In the genomic region with DNA sequence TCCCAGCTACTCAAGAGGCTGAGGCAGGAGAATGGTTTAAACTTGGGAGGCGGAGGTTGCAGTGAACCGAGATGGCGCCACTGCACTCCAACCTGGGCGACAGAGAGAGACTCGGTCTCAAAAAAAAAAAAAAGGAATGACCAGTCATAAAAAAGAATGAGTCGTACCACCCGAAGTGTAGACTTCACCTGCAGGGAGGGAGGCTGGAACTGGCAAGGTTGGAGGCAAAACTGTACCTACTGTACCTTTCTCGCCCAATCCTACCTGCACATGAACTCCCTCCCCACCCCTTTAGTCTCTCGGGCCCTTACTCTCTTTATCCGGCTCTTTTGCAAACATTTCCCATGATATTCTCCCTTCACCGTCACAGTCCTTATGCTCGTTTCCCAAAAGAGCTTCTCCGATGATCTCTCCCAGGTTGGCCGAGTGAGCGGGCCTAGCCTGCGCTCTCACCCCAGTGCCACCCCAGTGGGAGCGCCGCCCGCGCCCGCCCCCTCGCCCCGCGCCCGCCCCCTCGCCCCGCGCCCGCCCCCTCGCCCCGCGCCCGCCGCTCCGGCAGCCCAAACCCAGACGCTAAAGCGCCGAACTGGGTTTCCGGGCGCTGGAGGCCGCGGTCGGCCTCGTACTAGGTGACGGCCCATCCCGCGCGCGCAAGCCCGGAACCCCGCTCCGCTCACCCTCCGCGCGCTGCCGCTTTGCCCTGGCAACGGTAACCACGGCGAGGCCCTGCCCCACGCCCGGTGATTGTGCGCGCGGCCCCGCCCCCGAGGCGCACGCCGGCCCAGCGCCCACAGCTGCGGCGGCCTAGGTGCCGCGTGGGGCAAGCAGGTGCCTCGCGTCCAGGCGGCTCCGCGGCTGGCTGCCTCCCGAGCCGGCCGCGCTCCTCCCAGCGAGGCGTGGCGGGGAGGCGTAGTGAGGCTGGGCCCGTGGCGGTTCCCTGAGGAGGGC, we compare ENCODE assay signal across 1 cellular context.
TF ChIP-seq lines count a peak whose summit lies in the region.

A gene (plus strand): TSS at position 772 of the 948 bp plus-strand sequence. CDS start 294 bp downstream, outside the sequence.

TF ChIP-seq in WTC11, 78 proteins besides CTCF, POLR2A, EP300 and RAD21 (continued from another document and continues in another):
- TF ChIP-seq ZNF138 (CRISPR knock-in tag; conservative IDR thresholded peaks at IDR 0.05) (no peak), GABPB1 (CRISPR knock-in tag; IDR thresholded peaks at IDR 0.05) (no peak), SP1 (CRISPR knock-in tag; conservative IDR thresholded peaks at IDR 0.05) (no peak), FOXP1 (CRISPR knock-in tag; IDR thresholded peaks at IDR 0.05; ENCODE audit: borderline replicate concordance) (peak; percentile 28; the same call in 1 of the 2 replicates), ATF1 (CRISPR knock-in tag; IDR thresholded peaks at IDR 0.05) (no peak), TEAD1 (CRISPR knock-in tag; IDR thresholded peaks at IDR 0.05) (no peak), NR3C1 (CRISPR knock-in tag; conservative IDR thresholded peaks at IDR 0.05; ENCODE audit: low read depth) (no peak), TCF7 (CRISPR knock-in tag; IDR thresholded peaks at IDR 0.05; ENCODE audit: low read depth) (no peak), GRHL2 (CRISPR knock-in tag; IDR thresholded peaks at IDR 0.05; ENCODE audit: insufficient replicate concordance, severe bottlenecking) (no peak), OVOL2 (CRISPR knock-in tag; IDR thresholded peaks at IDR 0.05; ENCODE audit: borderline replicate concordance) (no peak), ZNF416 (CRISPR knock-in tag; IDR thresholded peaks at IDR 0.05) (no peak), ZNF671 (CRISPR knock-in tag; IDR thresholded peaks at IDR 0.05) (no peak), ZNF263 (CRISPR knock-in tag; IDR thresholded peaks at IDR 0.05; ENCODE audit: low read depth) (no peak), ZNF219 (CRISPR knock-in tag; IDR thresholded peaks at IDR 0.05; ENCODE audit: borderline replicate concordance) (no peak), MYBL2 (CRISPR knock-in tag; IDR thresholded peaks at IDR 0.05) (no peak), FOXJ3 (CRISPR knock-in tag; IDR thresholded peaks at IDR 0.05; ENCODE audit: borderline replicate concordance) (no peak), ZNF121 (CRISPR knock-in tag; IDR thresholded peaks at IDR 0.05) (no peak), CREM (CRISPR knock-in tag; IDR thresholded peaks at IDR 0.05) (no peak), TP53 (CRISPR knock-in tag; IDR thresholded peaks at IDR 0.05) (no peak), RELA (CRISPR knock-in tag; IDR thresholded peaks at IDR 0.05; ENCODE audit: borderline replicate concordance) (no peak; the same call in 1 of the 2 replicates), MXD4 (CRISPR knock-in tag; IDR thresholded peaks at IDR 0.05; ENCODE audit: borderline replicate concordance) (no peak), RORB (CRISPR knock-in tag; IDR thresholded peaks at IDR 0.05) (no peak), CREB1 (CRISPR knock-in tag; IDR thresholded peaks at IDR 0.05) (no peak), GTF2I (CRISPR knock-in tag; conservative IDR thresholded peaks at IDR 0.05) (no peak), SOX15 (CRISPR knock-in tag; IDR thresholded peaks at IDR 0.05) (no peak), NR1H2 (CRISPR knock-in tag; IDR thresholded peaks at IDR 0.05) (no peak)
- TF ChIP-seq, protein P1, sequence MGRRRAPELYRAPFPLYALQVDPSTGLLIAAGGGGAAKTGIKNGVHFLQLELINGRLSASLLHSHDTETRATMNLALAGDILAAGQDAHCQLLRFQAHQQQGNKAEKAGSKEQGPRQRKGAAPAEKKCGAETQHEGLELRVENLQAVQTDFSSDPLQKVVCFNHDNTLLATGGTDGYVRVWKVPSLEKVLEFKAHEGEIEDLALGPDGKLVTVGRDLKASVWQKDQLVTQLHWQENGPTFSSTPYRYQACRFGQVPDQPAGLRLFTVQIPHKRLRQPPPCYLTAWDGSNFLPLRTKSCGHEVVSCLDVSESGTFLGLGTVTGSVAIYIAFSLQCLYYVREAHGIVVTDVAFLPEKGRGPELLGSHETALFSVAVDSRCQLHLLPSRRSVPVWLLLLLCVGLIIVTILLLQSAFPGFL (CRISPR knock-in tag; IDR thresholded peaks at IDR 0.05; ENCODE audit: borderline replicate concordance) = no peak
- TF ChIP-seq, protein P2, sequence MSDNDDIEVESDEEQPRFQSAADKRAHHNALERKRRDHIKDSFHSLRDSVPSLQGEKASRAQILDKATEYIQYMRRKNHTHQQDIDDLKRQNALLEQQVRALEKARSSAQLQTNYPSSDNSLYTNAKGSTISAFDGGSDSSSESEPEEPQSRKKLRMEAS (CRISPR knock-in tag; IDR thresholded peaks at IDR 0.05) = no peak
- TF ChIP-seq, protein P3, sequence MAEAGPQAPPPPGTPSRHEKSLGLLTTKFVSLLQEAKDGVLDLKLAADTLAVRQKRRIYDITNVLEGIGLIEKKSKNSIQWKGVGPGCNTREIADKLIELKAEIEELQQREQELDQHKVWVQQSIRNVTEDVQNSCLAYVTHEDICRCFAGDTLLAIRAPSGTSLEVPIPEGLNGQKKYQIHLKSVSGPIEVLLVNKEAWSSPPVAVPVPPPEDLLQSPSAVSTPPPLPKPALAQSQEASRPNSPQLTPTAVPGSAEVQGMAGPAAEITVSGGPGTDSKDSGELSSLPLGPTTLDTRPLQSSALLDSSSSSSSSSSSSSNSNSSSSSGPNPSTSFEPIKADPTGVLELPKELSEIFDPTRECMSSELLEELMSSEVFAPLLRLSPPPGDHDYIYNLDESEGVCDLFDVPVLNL (CRISPR knock-in tag; IDR thresholded peaks at IDR 0.05; ENCODE audit: borderline replicate concordance, low read depth) = no peak
- TF ChIP-seq, protein P4, sequence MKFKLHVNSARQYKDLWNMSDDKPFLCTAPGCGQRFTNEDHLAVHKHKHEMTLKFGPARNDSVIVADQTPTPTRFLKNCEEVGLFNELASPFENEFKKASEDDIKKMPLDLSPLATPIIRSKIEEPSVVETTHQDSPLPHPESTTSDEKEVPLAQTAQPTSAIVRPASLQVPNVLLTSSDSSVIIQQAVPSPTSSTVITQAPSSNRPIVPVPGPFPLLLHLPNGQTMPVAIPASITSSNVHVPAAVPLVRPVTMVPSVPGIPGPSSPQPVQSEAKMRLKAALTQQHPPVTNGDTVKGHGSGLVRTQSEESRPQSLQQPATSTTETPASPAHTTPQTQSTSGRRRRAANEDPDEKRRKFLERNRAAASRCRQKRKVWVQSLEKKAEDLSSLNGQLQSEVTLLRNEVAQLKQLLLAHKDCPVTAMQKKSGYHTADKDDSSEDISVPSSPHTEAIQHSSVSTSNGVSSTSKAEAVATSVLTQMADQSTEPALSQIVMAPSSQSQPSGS (CRISPR knock-in tag; IDR thresholded peaks at IDR 0.05; ENCODE audit: borderline replicate concordance, low read depth) = no peak
- TF ChIP-seq, protein P5, sequence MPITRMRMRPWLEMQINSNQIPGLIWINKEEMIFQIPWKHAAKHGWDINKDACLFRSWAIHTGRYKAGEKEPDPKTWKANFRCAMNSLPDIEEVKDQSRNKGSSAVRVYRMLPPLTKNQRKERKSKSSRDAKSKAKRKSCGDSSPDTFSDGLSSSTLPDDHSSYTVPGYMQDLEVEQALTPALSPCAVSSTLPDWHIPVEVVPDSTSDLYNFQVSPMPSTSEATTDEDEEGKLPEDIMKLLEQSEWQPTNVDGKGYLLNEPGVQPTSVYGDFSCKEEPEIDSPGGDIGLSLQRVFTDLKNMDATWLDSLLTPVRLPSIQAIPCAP (CRISPR knock-in tag; IDR thresholded peaks at IDR 0.05) = no peak
- TF ChIP-seq, protein P6, sequence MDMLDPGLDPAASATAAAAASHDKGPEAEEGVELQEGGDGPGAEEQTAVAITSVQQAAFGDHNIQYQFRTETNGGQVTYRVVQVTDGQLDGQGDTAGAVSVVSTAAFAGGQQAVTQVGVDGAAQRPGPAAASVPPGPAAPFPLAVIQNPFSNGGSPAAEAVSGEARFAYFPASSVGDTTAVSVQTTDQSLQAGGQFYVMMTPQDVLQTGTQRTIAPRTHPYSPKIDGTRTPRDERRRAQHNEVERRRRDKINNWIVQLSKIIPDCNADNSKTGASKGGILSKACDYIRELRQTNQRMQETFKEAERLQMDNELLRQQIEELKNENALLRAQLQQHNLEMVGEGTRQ (CRISPR knock-in tag; IDR thresholded peaks at IDR 0.05) = no peak
- TF ChIP-seq, protein P7, sequence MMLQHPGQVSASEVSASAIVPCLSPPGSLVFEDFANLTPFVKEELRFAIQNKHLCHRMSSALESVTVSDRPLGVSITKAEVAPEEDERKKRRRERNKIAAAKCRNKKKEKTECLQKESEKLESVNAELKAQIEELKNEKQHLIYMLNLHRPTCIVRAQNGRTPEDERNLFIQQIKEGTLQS (CRISPR knock-in tag; conservative IDR thresholded peaks at IDR 0.05) = no peak
- TF ChIP-seq, protein P8, sequence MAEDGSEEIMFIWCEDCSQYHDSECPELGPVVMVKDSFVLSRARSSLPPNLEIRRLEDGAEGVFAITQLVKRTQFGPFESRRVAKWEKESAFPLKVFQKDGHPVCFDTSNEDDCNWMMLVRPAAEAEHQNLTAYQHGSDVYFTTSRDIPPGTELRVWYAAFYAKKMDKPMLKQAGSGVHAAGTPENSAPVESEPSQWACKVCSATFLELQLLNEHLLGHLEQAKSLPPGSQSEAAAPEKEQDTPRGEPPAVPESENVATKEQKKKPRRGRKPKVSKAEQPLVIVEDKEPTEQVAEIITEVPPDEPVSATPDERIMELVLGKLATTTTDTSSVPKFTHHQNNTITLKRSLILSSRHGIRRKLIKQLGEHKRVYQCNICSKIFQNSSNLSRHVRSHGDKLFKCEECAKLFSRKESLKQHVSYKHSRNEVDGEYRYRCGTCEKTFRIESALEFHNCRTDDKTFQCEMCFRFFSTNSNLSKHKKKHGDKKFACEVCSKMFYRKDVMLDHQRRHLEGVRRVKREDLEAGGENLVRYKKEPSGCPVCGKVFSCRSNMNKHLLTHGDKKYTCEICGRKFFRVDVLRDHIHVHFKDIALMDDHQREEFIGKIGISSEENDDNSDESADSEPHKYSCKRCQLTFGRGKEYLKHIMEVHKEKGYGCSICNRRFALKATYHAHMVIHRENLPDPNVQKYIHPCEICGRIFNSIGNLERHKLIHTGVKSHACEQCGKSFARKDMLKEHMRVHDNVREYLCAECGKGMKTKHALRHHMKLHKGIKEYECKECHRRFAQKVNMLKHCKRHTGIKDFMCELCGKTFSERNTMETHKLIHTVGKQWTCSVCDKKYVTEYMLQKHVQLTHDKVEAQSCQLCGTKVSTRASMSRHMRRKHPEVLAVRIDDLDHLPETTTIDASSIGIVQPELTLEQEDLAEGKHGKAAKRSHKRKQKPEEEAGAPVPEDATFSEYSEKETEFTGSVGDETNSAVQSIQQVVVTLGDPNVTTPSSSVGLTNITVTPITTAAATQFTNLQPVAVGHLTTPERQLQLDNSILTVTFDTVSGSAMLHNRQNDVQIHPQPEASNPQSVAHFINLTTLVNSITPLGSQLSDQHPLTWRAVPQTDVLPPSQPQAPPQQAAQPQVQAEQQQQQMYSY (CRISPR knock-in tag; IDR thresholded peaks at IDR 0.05) = 0 out of 2 replicates have a peak, but pooled peaks have one; percentile 17
- TF ChIP-seq, protein P9, sequence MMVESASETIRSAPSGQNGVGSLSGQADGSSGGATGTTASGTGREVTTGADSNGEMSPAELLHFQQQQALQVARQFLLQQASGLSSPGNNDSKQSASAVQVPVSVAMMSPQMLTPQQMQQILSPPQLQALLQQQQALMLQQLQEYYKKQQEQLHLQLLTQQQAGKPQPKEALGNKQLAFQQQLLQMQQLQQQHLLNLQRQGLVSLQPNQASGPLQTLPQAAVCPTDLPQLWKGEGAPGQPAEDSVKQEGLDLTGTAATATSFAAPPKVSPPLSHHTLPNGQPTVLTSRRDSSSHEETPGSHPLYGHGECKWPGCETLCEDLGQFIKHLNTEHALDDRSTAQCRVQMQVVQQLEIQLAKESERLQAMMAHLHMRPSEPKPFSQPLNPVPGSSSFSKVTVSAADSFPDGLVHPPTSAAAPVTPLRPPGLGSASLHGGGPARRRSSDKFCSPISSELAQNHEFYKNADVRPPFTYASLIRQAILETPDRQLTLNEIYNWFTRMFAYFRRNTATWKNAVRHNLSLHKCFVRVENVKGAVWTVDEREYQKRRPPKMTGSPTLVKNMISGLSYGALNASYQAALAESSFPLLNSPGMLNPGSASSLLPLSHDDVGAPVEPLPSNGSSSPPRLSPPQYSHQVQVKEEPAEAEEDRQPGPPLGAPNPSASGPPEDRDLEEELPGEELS (CRISPR knock-in tag; IDR thresholded peaks at IDR 0.05) = peak; percentile 24; the same call in 1 of the 2 replicates
- TF ChIP-seq, protein P10, sequence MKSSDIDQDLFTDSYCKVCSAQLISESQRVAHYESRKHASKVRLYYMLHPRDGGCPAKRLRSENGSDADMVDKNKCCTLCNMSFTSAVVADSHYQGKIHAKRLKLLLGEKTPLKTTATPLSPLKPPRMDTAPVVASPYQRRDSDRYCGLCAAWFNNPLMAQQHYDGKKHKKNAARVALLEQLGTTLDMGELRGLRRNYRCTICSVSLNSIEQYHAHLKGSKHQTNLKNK (CRISPR knock-in tag; IDR thresholded peaks at IDR 0.05) = no peak
- TF ChIP-seq, protein P11, sequence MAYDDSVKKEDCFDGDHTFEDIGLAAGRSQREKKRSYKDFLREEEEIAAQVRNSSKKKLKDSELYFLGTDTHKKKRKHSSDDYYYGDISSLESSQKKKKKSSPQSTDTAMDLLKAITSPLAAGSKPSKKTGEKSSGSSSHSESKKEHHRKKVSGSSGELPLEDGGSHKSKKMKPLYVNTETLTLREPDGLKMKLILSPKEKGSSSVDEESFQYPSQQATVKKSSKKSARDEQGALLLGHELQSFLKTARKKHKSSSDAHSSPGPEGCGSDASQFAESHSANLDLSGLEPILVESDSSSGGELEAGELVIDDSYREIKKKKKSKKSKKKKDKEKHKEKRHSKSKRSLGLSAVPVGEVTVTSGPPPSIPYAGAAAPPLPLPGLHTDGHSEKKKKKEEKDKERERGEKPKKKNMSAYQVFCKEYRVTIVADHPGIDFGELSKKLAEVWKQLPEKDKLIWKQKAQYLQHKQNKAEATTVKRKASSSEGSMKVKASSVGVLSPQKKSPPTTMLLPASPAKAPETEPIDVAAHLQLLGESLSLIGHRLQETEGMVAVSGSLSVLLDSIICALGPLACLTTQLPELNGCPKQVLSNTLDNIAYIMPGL (CRISPR knock-in tag; IDR thresholded peaks at IDR 0.05) = no peak
- TF ChIP-seq, protein P12, sequence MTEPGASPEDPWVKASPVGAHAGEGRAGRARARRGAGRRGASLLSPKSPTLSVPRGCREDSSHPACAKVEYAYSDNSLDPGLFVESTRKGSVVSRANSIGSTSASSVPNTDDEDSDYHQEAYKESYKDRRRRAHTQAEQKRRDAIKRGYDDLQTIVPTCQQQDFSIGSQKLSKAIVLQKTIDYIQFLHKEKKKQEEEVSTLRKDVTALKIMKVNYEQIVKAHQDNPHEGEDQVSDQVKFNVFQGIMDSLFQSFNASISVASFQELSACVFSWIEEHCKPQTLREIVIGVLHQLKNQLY (CRISPR knock-in tag; IDR thresholded peaks at IDR 0.05) = 0 out of 2 replicates have a peak, but pooled peaks have one; percentile 49
- TF ChIP-seq, protein P13, sequence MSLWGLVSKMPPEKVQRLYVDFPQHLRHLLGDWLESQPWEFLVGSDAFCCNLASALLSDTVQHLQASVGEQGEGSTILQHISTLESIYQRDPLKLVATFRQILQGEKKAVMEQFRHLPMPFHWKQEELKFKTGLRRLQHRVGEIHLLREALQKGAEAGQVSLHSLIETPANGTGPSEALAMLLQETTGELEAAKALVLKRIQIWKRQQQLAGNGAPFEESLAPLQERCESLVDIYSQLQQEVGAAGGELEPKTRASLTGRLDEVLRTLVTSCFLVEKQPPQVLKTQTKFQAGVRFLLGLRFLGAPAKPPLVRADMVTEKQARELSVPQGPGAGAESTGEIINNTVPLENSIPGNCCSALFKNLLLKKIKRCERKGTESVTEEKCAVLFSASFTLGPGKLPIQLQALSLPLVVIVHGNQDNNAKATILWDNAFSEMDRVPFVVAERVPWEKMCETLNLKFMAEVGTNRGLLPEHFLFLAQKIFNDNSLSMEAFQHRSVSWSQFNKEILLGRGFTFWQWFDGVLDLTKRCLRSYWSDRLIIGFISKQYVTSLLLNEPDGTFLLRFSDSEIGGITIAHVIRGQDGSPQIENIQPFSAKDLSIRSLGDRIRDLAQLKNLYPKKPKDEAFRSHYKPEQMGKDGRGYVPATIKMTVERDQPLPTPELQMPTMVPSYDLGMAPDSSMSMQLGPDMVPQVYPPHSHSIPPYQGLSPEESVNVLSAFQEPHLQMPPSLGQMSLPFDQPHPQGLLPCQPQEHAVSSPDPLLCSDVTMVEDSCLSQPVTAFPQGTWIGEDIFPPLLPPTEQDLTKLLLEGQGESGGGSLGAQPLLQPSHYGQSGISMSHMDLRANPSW (CRISPR knock-in tag; conservative IDR thresholded peaks at IDR 0.05; ENCODE audit: low read depth) = no peak
